ENCODE assay signal across 19 cellular contexts in genomic region chr16:84315422-84315821, GRCh38. TPM values are rescaled to one million over a fixed set of nuclear protein-coding genes. Genes with fewer than 3 reads are reported as not detected.
DNase-seq lines count a peak whose midpoint lies in the region; ATAC-seq, FAIRE-seq and TF ChIP-seq lines count a peak whose summit lies in the region.
"Had no signal": no experiment of that assay in that cellular context is flagged by ENCODE, and none has a peak within 500 bp of the region (broad histone marks: within the 10 kb centered on the region; RNA-seq: fewer than 3 reads in every experiment).

No MANE protein-coding gene starts in this region.

- H2BK120ac ChIP-seq in H1 (replicated peaks; ENCODE audit: low read depth, low read length), result no peak overlapping the region

- no peak overlapping the region for H2BK15ac ChIP-seq in H1 (ENCODE audit: low read length)

- H3K36me3 ChIP-seq in mammary epithelial cell (ENCODE audit: insufficient read depth, low read length) (no peaks in the 10 kb centered on the region), H1 (ENCODE audit: control insufficient read depth in 2 of 4, insufficient read depth in 4 of 4, low read length in 3 of 4) (no peaks in the 10 kb centered on the region), gastroesophageal sphincter (peaks cover 0 to 6% of the 10 kb centered on the region in 2 donors), ovary (no peaks in the 10 kb centered on the region)

- H4K20me1 ChIP-seq in mammary epithelial cell (ENCODE audit: insufficient read depth, low read length) (no peaks in the 10 kb centered on the region), H1 (replicated peaks in 1 of 2; ENCODE audit: control insufficient read depth in 1 of 2, insufficient read depth in 2 of 2, low read length in 2 of 2) (no peaks in the 10 kb centered on the region)

- peak; percentile 32 for DNase-seq in MCF 10A (ENCODE audit: unreplicated experiment)
- no peak for DNase-seq in mammary epithelial cell
- DNase-seq in H1 (ENCODE audit: low read depth in 1 of 2, low spot score in 2 of 2), result no peak
- peak; percentile 27 for DNase-seq in iris pigment epithelial cell (ENCODE audit: low read depth)
- DNase-seq in ovary, result no peak
- no peak for DNase-seq in stimulated activated CD4-positive, alpha-beta T cell treated with anti-CD3 and anti-CD28 coated beads, Interleukin-15, amount 100 ng/mL, for 24 hours
- no peak for DNase-seq in NAMALWA (ENCODE audit: low spot score)
- DNase-seq: 8988T, COR-L47, DMS153, EL, HCEC 1CT, NCI-H1105, NCI-H1694 treated with DMSO at 0.1 percent for 48 hours, Right ventricle myocardium superior had no signal

- H3K4ac ChIP-seq in H1 (replicated peaks; ENCODE audit: insufficient read length, low read depth, low read length), result no peak overlapping the region

- no peak for ATAC-seq in gastroesophageal sphincter
- ATAC-seq: Panc1 had no signal

- peaks cover 8% of the 10 kb centered on the region for H3K9me3 Mint-ChIP-seq in MCF 10A (ENCODE audit: unreplicated experiment)

- H2AFZ ChIP-seq in mammary epithelial cell (ENCODE audit: low read depth, low read length) (no peak overlapping the region), H1 (ENCODE audit: low read length) (no peak overlapping the region)

- peaks cover 5% of the 10 kb centered on the region; the same call in 1 of the 2 replicates for H3K23me2 ChIP-seq in H1 (ENCODE audit: low read depth, low read length)

- no peak overlapping the region for H3K27ac ChIP-seq in mammary epithelial cell (ENCODE audit: insufficient read depth, low read depth, low read length)
- H3K27ac ChIP-seq in H1 (ENCODE audit: low read depth, low read length), result no peak overlapping the region
- no peak overlapping the region for H3K27ac ChIP-seq in gastroesophageal sphincter
- H3K27ac ChIP-seq in ovary, result no peak overlapping the region
- H3K27ac ChIP-seq: C4-2B had no signal

- H3K4me2 ChIP-seq in mammary epithelial cell (ENCODE audit: insufficient read depth, low read depth, low read length), result no peak overlapping the region
- H3K4me2 ChIP-seq in H1 (ENCODE audit: insufficient read depth in 1 of 2, low read depth in 2 of 2, low read length in 2 of 2), result no peak overlapping the region

- H4K8ac ChIP-seq in H1 (ENCODE audit: extremely low read depth, insufficient read depth, low read length), result no peak overlapping the region

- peaks cover 11% of the 10 kb centered on the region for H3K9me3 ChIP-seq in mammary epithelial cell (replicated peaks; ENCODE audit: insufficient read depth, low read length)
- H3K9me3 ChIP-seq in H1 (ENCODE audit: insufficient read depth in 2 of 2, low read depth in 1 of 2, low read length in 1 of 2), result peaks cover 0 to 8% of the 10 kb centered on the region in 2 experiments; a peak in 2 of 4 replicates
- H3K9me3 ChIP-seq in gastroesophageal sphincter, result peaks cover 0 to 7% (median 0%) of the 10 kb centered on the region in 3 donors
- no peaks in the 10 kb centered on the region for H3K9me3 ChIP-seq in ovary

- 68% methylated on average over 5 of the region's 5 CpGs for WGBS in mammary epithelial cell (ENCODE audit: low coverage, missing lambda C conversion rate)
- WGBS in H1 (ENCODE audit: extremely low coverage in 1 of 2, insufficient coverage in 1 of 2, insufficient read length in 1 of 2, insufficient replicate concordance in 2 of 2, low coverage in 1 of 2, low lambda C conversion rate in 2 of 2, missing lambda C conversion rate in 1 of 2), 2 experiments, result 70% methylated on average over 5 of the region's 5 CpGs; no CpG with 5 or more reads in 1 of the 2 experiments
- WGBS in gastroesophageal sphincter (ENCODE audit: low coverage in 1 of 2), 2 donors, result 60 to 91% methylated on average over 4 of the region's 5 CpGs
- WGBS in ovary, 3 donors, result 74 to 78% (median 77%) methylated on average over 5 of the region's 5 CpGs

- no peak overlapping the region for H3K27ac Mint-ChIP-seq in MCF 10A (ENCODE audit: low read depth, unreplicated experiment)

- BruUV-seq in MCF 10A (replicated peaks; lab: Mats Ljungman, UMichigan) (no TSS peak), mammary epithelial cell (replicated peaks; lab: Mats Ljungman, UMichigan) (no TSS peak)

- no peaks in the 10 kb centered on the region for H3K4me1 Mint-ChIP-seq in MCF 10A (ENCODE audit: insufficient read depth, unreplicated experiment)

- TF ChIP-seq POLR2A in H1 (IDR thresholded peaks at IDR 0.05; ENCODE audit: control extremely low read depth in 1 of 2, low read depth in 2 of 2, low read length in 2 of 2) (no peak), gastroesophageal sphincter (IDR thresholded peaks at IDR 0.05) (no peak), ovary (IDR thresholded peaks at IDR 0.05) (no peak)

- H2BK12ac ChIP-seq in H1 (ENCODE audit: low read depth, low read length), result no peak overlapping the region

- no peak overlapping the region for H3K18ac ChIP-seq in H1 (ENCODE audit: extremely low read depth, low read length)

- H3K27me3 ChIP-seq in mammary epithelial cell (ENCODE audit: insufficient read depth, low read length) (peaks cover 9% of the 10 kb centered on the region), H1 (replicated peaks in 1 of 4; ENCODE audit: control insufficient read depth in 3 of 4, extremely low read depth in 1 of 4, insufficient read depth in 3 of 4, low read length in 3 of 4) (no peaks in the 10 kb centered on the region), gastroesophageal sphincter (peaks cover 24% of the 10 kb centered on the region), ovary (no peaks in the 10 kb centered on the region)

- H3K36me3 Mint-ChIP-seq in MCF 10A (ENCODE audit: insufficient read depth, unreplicated experiment), result no peaks in the 10 kb centered on the region
- H3K36me3 Mint-ChIP-seq: IgD-negative memory B cell had no signal

- H3K4me3 ChIP-seq in mammary epithelial cell (replicated peaks in 1 of 3; ENCODE audit: insufficient read depth in 1 of 3, low read depth in 2 of 3, low read length in 3 of 3) (no peak overlapping the region), H1 (ENCODE audit: extremely low read depth in 1 of 4, insufficient read depth in 2 of 4, low read depth in 3 of 4, low read length in 4 of 4) (no peak overlapping the region), gastroesophageal sphincter (no peak overlapping the region), ovary (no peak overlapping the region)

- in situ Hi-C loops in mammary epithelial cell (cut with MboI; ENCODE audit: low sequenced_read_pairs in 2 of 2), result no loop called here

- no peak overlapping the region for H3K23ac ChIP-seq in H1 (ENCODE audit: insufficient read length)

- no peak overlapping the region for H3K4me3 Mint-ChIP-seq in MCF 10A (ENCODE audit: unreplicated experiment)
- H3K4me3 Mint-ChIP-seq: IgD-negative memory B cell had no signal

- CTCF ChIA-PET in MCF 10A (lab: Yijun Ruan, JAX) (interaction anchor here (0.6 kb wide), 1 partner anchor 33 kb away, joined by 3 read pairs; no protein-coding TSS in a partner anchor), mammary epithelial cell (lab: Charles Lee; ENCODE audit: low non-redundant PET) (no interaction called here), H1 (lab: Charles Lee; ENCODE audit: partially characterized antibody) (interaction anchor here (11.9 kb wide), 1 partner anchor 36 kb away, joined by 212 read pairs; no protein-coding TSS in a partner anchor)

- POLR2A ChIA-PET in MCF 10A (lab: Yijun Ruan, JAX), result no interaction called here
- POLR2A ChIA-PET in H1 (lab: Charles Lee; ENCODE audit: partially characterized antibody), result no interaction called here

- H3K27me3 Mint-ChIP-seq in MCF 10A (ENCODE audit: insufficient read depth, unreplicated experiment), result peaks cover 31% of the 10 kb centered on the region

- no peaks in the 10 kb centered on the region for H3K4me1 ChIP-seq in mammary epithelial cell (ENCODE audit: insufficient read depth, low read length)
- peaks cover 0 to 3% (median 0%) of the 10 kb centered on the region in 4 experiments; a peak in 2 of 7 replicates for H3K4me1 ChIP-seq in H1 (replicated peaks in 1 of 4; ENCODE audit: control insufficient read depth in 3 of 4, insufficient read depth in 4 of 4, low read length in 3 of 4)
- H3K4me1 ChIP-seq in gastroesophageal sphincter, result peaks cover 0 to 16% (median 0%) of the 10 kb centered on the region in 3 donors
- no peaks in the 10 kb centered on the region for H3K4me1 ChIP-seq in ovary (ENCODE audit: insufficient read depth)

- H4K5ac ChIP-seq in H1 (ENCODE audit: insufficient read length, low read depth, low read length), result no peak overlapping the region

- H3K14ac ChIP-seq in H1 (ENCODE audit: insufficient read length), result no peak overlapping the region

- no peak overlapping the region for H3K9ac ChIP-seq in mammary epithelial cell (ENCODE audit: insufficient read depth, low read length)
- no peak overlapping the region for H3K9ac ChIP-seq in H1 (replicated peaks in 1 of 4; ENCODE audit: extremely low read depth in 1 of 4, low read depth in 3 of 4, low read length in 3 of 4)

- TF ChIP-seq RAD21 in H1 (IDR thresholded peaks at IDR 0.05 in 1 of 2, conservative IDR thresholded peaks at IDR 0.05 in 1 of 2; ENCODE audit: low read depth in 2 of 2, low read length in 2 of 2), result peak in 1 of 2 experiments; percentile 26; a peak in 2 of 4 replicates

- H3K79me1 ChIP-seq in H1 (ENCODE audit: low read depth, low read length), result no peaks in the 10 kb centered on the region

- no peak overlapping the region for H2BK5ac ChIP-seq in H1 (ENCODE audit: low read depth, low read length)

- dilution Hi-C loops in mammary epithelial cell (cut with HindIII; ENCODE audit: low sequenced_read_pairs), result no loop called here

- no peak overlapping the region for H4K91ac ChIP-seq in H1 (replicated peaks; ENCODE audit: insufficient read length, low read length)

- no peaks in the 10 kb centered on the region for H3K79me2 ChIP-seq in mammary epithelial cell (ENCODE audit: insufficient read depth, low read length)
- H3K79me2 ChIP-seq in H1 (ENCODE audit: control insufficient read depth in 1 of 2, insufficient read depth in 2 of 2, low read length in 2 of 2), result no peaks in the 10 kb centered on the region

- H3K56ac ChIP-seq in H1 (replicated peaks; ENCODE audit: insufficient read length, low read depth, low read length), result no peak overlapping the region

- intact Hi-C loops in MCF 10A (cut with micrococcal nuclease), result no loop called here
- intact Hi-C loops in mammary epithelial cell (cut with micrococcal nuclease), result no loop called here
- intact Hi-C loops in ovary (cut with DNase I), result no loop called here

- no peak overlapping the region for H2BK20ac ChIP-seq in H1 (ENCODE audit: low read length)

- TF ChIP-seq CTCF in MCF 10A (IDR thresholded peaks at IDR 0.05; ENCODE audit: unreplicated experiment) (no peak), mammary epithelial cell (conservative IDR thresholded peaks at IDR 0.05 in 1 of 2, IDR thresholded peaks at IDR 0.05 in 1 of 2; ENCODE audit: extremely low read depth in 1 of 2, insufficient read depth in 1 of 2, low read depth in 1 of 2, low read length in 2 of 2) (no peak), H1 (IDR thresholded peaks at IDR 0.05; ENCODE audit: control extremely low read depth in 1 of 3, insufficient read depth in 1 of 3, low read depth in 1 of 3, low read length in 3 of 3) (peak; percentile 5 to 13 (median 8)), gastroesophageal sphincter (IDR thresholded peaks at IDR 0.05) (no peak), ovary (IDR thresholded peaks at IDR 0.05) (no peak)

- TF ChIP-seq EP300 in H1 (IDR thresholded peaks at IDR 0.05; ENCODE audit: borderline replicate concordance in 1 of 2, low read depth in 2 of 2, low read length in 2 of 2) (no peak), gastroesophageal sphincter (IDR thresholded peaks at IDR 0.05) (no peak), ovary (IDR thresholded peaks at IDR 0.05) (no peak)

- no peak overlapping the region for H2AK5ac ChIP-seq in H1 (ENCODE audit: low read depth, low read length)

- FAIRE-seq in H1 (lab: Jason Lieb, UNC), result no peak

RNA-seq across cellular contexts. Expression of gene WFDC1, which starts 20.7 kb away (rescaled TPM):
- total RNA-seq in MCF 10A (2022) (not detected in 2 replicates), mammary epithelial cell (not detected), gastroesophageal sphincter (10 to 100 TPM; 25.0 to 53.1 (median 38.2) TPM), ovary (1 to 10 TPM in 4 of 7 donors, under 1 TPM in 3; 0.57 to 3.4 (median 2.1) TPM)
- polyA plus RNA-seq in mammary epithelial cell (not detected), H1 (2011; rRNA removed) (0.52 and 0.70 TPM in 2 replicates), ovary (10 to 100 TPM in 1 of 2 donors, 1 to 10 TPM in 1; 8.4 to 10.7 TPM)
- not detected for polyA minus RNA-seq in mammary epithelial cell
- 1.1 and 1.6 TPM in 2 replicates for total RNA-seq in H1 (2021; fragmentation: NEBNext Ultra II Directional; extraction: Animal tissue kit (Norgen Biotek cat#: 25700))
- polyA plus RNA-seq in H1 (2011; cell fraction: cytosol; rRNA removed), result 0.61 TPM
- 0.64 TPM for polyA plus RNA-seq in H1 (2011; cell fraction: nucleus; rRNA removed)
- 0.36 to 1.2 TPM (median 0.46 TPM) in 4 replicates for polyA plus RNA-seq in H1 (2012, experiment 1 of 2)
- polyA plus RNA-seq in H1 (2012, experiment 2 of 2), result 0.22 TPM
- polyA plus RNA-seq in H1 (2013, experiment 1 of 2), result 0.71 TPM
- polyA plus RNA-seq in H1 (2013, experiment 2 of 2), result 0.99 TPM
- polyA minus RNA-seq in H1 (2011; rRNA and poly(A)+ RNA removed), result not detected in 2 replicates
- polyA minus RNA-seq in H1 (2011; cell fraction: cytosol; rRNA and poly(A)+ RNA removed), result not detected
- not detected for polyA minus RNA-seq in H1 (2011; cell fraction: nucleus; rRNA and poly(A)+ RNA removed)
- polyA plus RNA-seq: IgD-negative memory B cell had no signal

RNA-seq across cellular contexts. Expression of gene ATP2C2, which starts 52.9 kb away (rescaled TPM):
- not detected in 2 replicates for total RNA-seq in MCF 10A (2022)
- under 1 TPM; 0.19 to 0.67 TPM for total RNA-seq in mammary epithelial cell
- polyA plus RNA-seq in mammary epithelial cell, result not detected
- polyA minus RNA-seq in mammary epithelial cell, result not detected
- 2.8 and 3.6 TPM in 2 replicates for total RNA-seq in H1 (2021; fragmentation: NEBNext Ultra II Directional; extraction: Animal tissue kit (Norgen Biotek cat#: 25700))
- polyA plus RNA-seq in H1 (2011; rRNA removed), result 1.2 and 2.6 TPM in 2 replicates
- polyA plus RNA-seq in H1 (2011; cell fraction: cytosol; rRNA removed), result 2.7 TPM
- 12.0 TPM for polyA plus RNA-seq in H1 (2011; cell fraction: nucleus; rRNA removed)
- polyA plus RNA-seq in H1 (2012, experiment 1 of 2), result 2.1 to 2.4 TPM (median 2.3 TPM) in 4 replicates
- polyA plus RNA-seq in H1 (2012, experiment 2 of 2), result 0.88 TPM
- polyA plus RNA-seq in H1 (2013, experiment 1 of 2), result 2.2 TPM
- polyA plus RNA-seq in H1 (2013, experiment 2 of 2), result 2.4 TPM
- polyA minus RNA-seq in H1 (2011; rRNA and poly(A)+ RNA removed), result 1.7 and 4.0 TPM in 2 replicates
- polyA minus RNA-seq in H1 (2011; cell fraction: cytosol; rRNA and poly(A)+ RNA removed), result 4.5 TPM
- 3.3 TPM for polyA minus RNA-seq in H1 (2011; cell fraction: nucleus; rRNA and poly(A)+ RNA removed)
- total RNA-seq in gastroesophageal sphincter, result 1 to 10 TPM in 1 of 4 donors, under 1 TPM in 2, not detected in 1; 0.13 to 1.3 (median 0.31) TPM
- 1 to 10 TPM in 4 of 7 donors, under 1 TPM in 1, not detected in 2; 0.67 to 8.5 (median 1.5) TPM for total RNA-seq in ovary
- polyA plus RNA-seq in ovary, result under 1 TPM in 1 of 2 donors, not detected in 1; 0.10 TPM
- total RNA-seq: Right ventricle myocardium superior had no signal
- polyA plus RNA-seq: IgD-negative memory B cell had no signal

Comparison
In these comparisons a context has a peak if more than half of its experiments do, and no peak if none do; other contexts are left out.
1. DNase-seq: peak in MCF 10A (single experiment) and iris pigment epithelial cell (single experiment); none in mammary epithelial cell (single experiment), H1 (0 of 2), ovary (0 of 5), stimulated activated CD4-positive, alpha-beta T cell treated with anti-CD3 and anti-CD28 coated beads, Interleukin-15, amount 100 ng/mL, for 24 hours (single experiment) and NAMALWA (single experiment).
2. CTCF ChIP-seq: peak in H1 (3 of 3); none in MCF 10A (single experiment), mammary epithelial cell (0 of 2), gastroesophageal sphincter (0 of 4) and ovary (0 of 3).
3. RNA of gene WFDC1, which starts 20.7 kb away (total RNA-seq): 25.0 to 53.1 TPM in gastroesophageal sphincter; 0.57 to 3.4 TPM in ovary, 1.1 to 1.6 TPM in H1, not detected in MCF 10A and not detected in mammary epithelial cell; every median in the first group is over 4 times any median in the second.